8 cellular contexts compared by ENCODE assay signal in genomic region chr17:78884148-78884870, GRCh38. TPM values are rescaled to one million over a fixed set of nuclear protein-coding genes. Genes with fewer than 3 reads are reported as not detected.
DNase-seq lines count a peak whose midpoint lies in the region; ATAC-seq and TF ChIP-seq lines count a peak whose summit lies in the region.

No MANE protein-coding gene starts in this region.

- no peak for TF ChIP-seq RAD21 in HCT116 (IDR thresholded peaks at IDR 0.05; ENCODE audit: low read depth)

- H3K4me3 ChIP-seq in HCT116 (replicated peaks in 1 of 2; ENCODE audit: low read depth in 1 of 2, low read length in 2 of 2) (peak overlapping the region; percentile 41 to 54), left lung (peak overlapping the region in 1 of 2 donors; percentile 22), smooth muscle cell (no peak overlapping the region)

- H2AFZ ChIP-seq in HCT116 (ENCODE audit: low read depth, low read length, poor library complexity, severe bottlenecking) (no peak overlapping the region), smooth muscle cell (ENCODE audit: low read depth) (no peak overlapping the region)

- no peaks in the 10 kb centered on the region for H3K36me3 Mint-ChIP-seq in naive thymus-derived CD8-positive, alpha-beta T cell

- H3K4me2 ChIP-seq in HCT116 (ENCODE audit: low read length) = peak overlapping the region; percentile 97
- H3K4me2 ChIP-seq in smooth muscle cell = peak overlapping the region; percentile 75

- H3K79me2 ChIP-seq in HCT116 (ENCODE audit: insufficient read depth, low read length) (peaks cover 23% of the 10 kb centered on the region; the same call in 1 of the 2 replicates), smooth muscle cell (ENCODE audit: low read depth) (peaks cover 45% of the 10 kb centered on the region)

- peaks cover 10% of the 10 kb centered on the region for H3F3A ChIP-seq in smooth muscle cell (ENCODE audit: low read depth)

- CTCF ChIA-PET in HCT116 (lab: Charles Lee) = interaction anchor here (1.0 to 2.9 kb wide), 5 partner anchors 9 to 87 kb away, joined by 3 to 10 read pairs (median 5); no protein-coding TSS in a partner anchor

- BruUV-seq in HCT116 (replicated peaks; lab: Mats Ljungman, UMichigan) = TSS peak; percentile 84

- no peak; the same call in 1 of the 2 replicates for ATAC-seq in HCT116
- no peak for ATAC-seq in left lung
- no peak for ATAC-seq in naive thymus-derived CD8-positive, alpha-beta T cell
- ATAC-seq in GM19035 (IDR thresholded peaks at IDR 0.05; ENCODE audit: unreplicated experiment) = no peak

- WGBS in smooth muscle cell (ENCODE audit: low lambda C conversion rate) = 55% methylated on average over 21 of the region's 21 CpGs

- H3K27ac ChIP-seq in HCT116 (ENCODE audit: low read depth, low read length) = peak overlapping the region; percentile 95
- H3K27ac ChIP-seq in caudate nucleus (ENCODE audit: low read depth, low read length) = peak overlapping the region; percentile 98
- H3K27ac ChIP-seq in left lung = peak overlapping the region; percentile 84 to 98
- peak overlapping the region; percentile 96 for H3K27ac ChIP-seq in smooth muscle cell (ENCODE audit: low read depth)

- H3K9me2 ChIP-seq in HCT116 (ENCODE audit: insufficient read depth) = no peaks in the 10 kb centered on the region

- peaks cover 17 to 41% (median 34%) of the 10 kb centered on the region in 4 donors for H3K4me1 Mint-ChIP-seq in naive thymus-derived CD8-positive, alpha-beta T cell

- H3K9me3 Mint-ChIP-seq in naive thymus-derived CD8-positive, alpha-beta T cell = no peaks in the 10 kb centered on the region

- TF ChIP-seq POLR2A in HCT116 (IDR thresholded peaks at IDR 0.05; ENCODE audit: borderline replicate concordance, extremely low read depth, insufficient read depth, insufficient read length) = no peak

- peaks cover 48 to 83% of the 10 kb centered on the region in 2 experiments for H3K4me1 ChIP-seq in HCT116 (ENCODE audit: control insufficient read depth in 1 of 2, insufficient read depth in 2 of 2, low read length in 2 of 2)
- H3K4me1 ChIP-seq in left lung = peaks cover 34 to 97% of the 10 kb centered on the region in 2 donors
- peaks cover 22% of the 10 kb centered on the region for H3K4me1 ChIP-seq in smooth muscle cell (ENCODE audit: low read depth)

- RAD21 ChIA-PET in HCT116 (lab: Charles Lee; ENCODE audit: low non-redundant PET in 1 of 2, low total read pairs in 2 of 2, uncharacterized antibody in 2 of 2, unreplicated experiment in 2 of 2) = interaction anchor here in 1 of 2 experiments (0.7 kb wide), 1 partner anchor 39 kb away, joined by 3 read pairs; no protein-coding TSS in a partner anchor

- peak overlapping the region; percentile 82 for H3K9ac ChIP-seq in HCT116 (ENCODE audit: low read length)
- H3K9ac ChIP-seq in smooth muscle cell (ENCODE audit: low read depth) = peak overlapping the region; percentile 80

- intact Hi-C loops in HCT116 (cut with micrococcal nuclease) (no loop called here), left lung (cut with DNase I) (no loop called here)

- no peak for DNase-seq in HCT116 (ENCODE audit: low read depth, low spot score)
- peak in 48 of 61 donors; percentile 30 to 82 (median 64) for DNase-seq in caudate nucleus (lab: John Stamatoyannopoulos, UW)
- peak in 1 of 2 donors; percentile 77 for DNase-seq in left lung
- no peak for DNase-seq in smooth muscle cell (lab: John Stamatoyannopoulos, UW; ENCODE audit: unreplicated experiment)
- DNase-seq in naive thymus-derived CD8-positive, alpha-beta T cell = no peak
- no peak for DNase-seq in NCI-H2227 (lab: John Stamatoyannopoulos, UW; ENCODE audit: unreplicated experiment)
- no peak for DNase-seq in kidney glomerular epithelial cell (lab: John Stamatoyannopoulos, UW)

- peak overlapping the region in 3 of 10 donors; percentile 4 to 60 (median 59) for H3K4me3 Mint-ChIP-seq in naive thymus-derived CD8-positive, alpha-beta T cell

- no peaks in the 10 kb centered on the region for H3K27me3 ChIP-seq in HCT116 (ENCODE audit: insufficient read depth, low read length)
- H3K27me3 ChIP-seq in left lung = no peaks in the 10 kb centered on the region
- no peaks in the 10 kb centered on the region for H3K27me3 ChIP-seq in smooth muscle cell (ENCODE audit: low read depth)

- H3K27ac Mint-ChIP-seq in naive thymus-derived CD8-positive, alpha-beta T cell = peak overlapping the region in 2 of 10 donors; percentile 6 to 61

- no peaks in the 10 kb centered on the region for H4K20me1 ChIP-seq in HCT116 (ENCODE audit: insufficient read depth)
- peaks cover 24% of the 10 kb centered on the region for H4K20me1 ChIP-seq in smooth muscle cell (ENCODE audit: low read depth)

- H3K36me3 ChIP-seq in HCT116 (ENCODE audit: control insufficient read depth in 1 of 2, insufficient read depth in 2 of 2, low read length in 2 of 2) (no peaks in the 10 kb centered on the region), left lung (no peaks in the 10 kb centered on the region), smooth muscle cell (ENCODE audit: low read depth) (no peaks in the 10 kb centered on the region)

- H3K9me3 ChIP-seq in HCT116 (ENCODE audit: control insufficient read depth in 1 of 2, insufficient read depth in 1 of 2, low read depth in 1 of 2, low read length in 2 of 2) (no peaks in the 10 kb centered on the region), left lung (no peaks in the 10 kb centered on the region), smooth muscle cell (replicated peaks; ENCODE audit: low read depth) (no peaks in the 10 kb centered on the region)

- H3K27me3 Mint-ChIP-seq in naive thymus-derived CD8-positive, alpha-beta T cell = no peaks in the 10 kb centered on the region

- POLR2A ChIA-PET in HCT116 (lab: Charles Lee) = interaction anchor here (1.3 kb wide), 1 partner anchor 39 kb away, joined by 5 read pairs; no protein-coding TSS in a partner anchor
- POLR2A ChIA-PET in naive thymus-derived CD8-positive, alpha-beta T cell (lab: Charles Lee) = interaction anchor here (1.3 kb wide), 1 partner anchor 32 kb away, joined by 3 read pairs; no protein-coding TSS in a partner anchor

- no peak for TF ChIP-seq CTCF in HCT116 (IDR thresholded peaks at IDR 0.05 in 2 of 3, conservative IDR thresholded peaks at IDR 0.05 in 1 of 3; ENCODE audit: borderline replicate concordance in 1 of 3, insufficient read depth in 1 of 3, low read depth in 2 of 3, low read length in 2 of 3)
- TF ChIP-seq CTCF in left lung (IDR thresholded peaks at IDR 0.05) = no peak
- TF ChIP-seq CTCF in smooth muscle cell (IDR thresholded peaks at IDR 0.05; ENCODE audit: borderline replicate concordance, insufficient read depth, poor library complexity, severe bottlenecking) = no peak

TF ChIP-seq in HCT116, 20 proteins besides CTCF, POLR2A, EP300 and RAD21 (continues in another document):
- no peak for TF ChIP-seq REST (IDR thresholded peaks at IDR 0.05; ENCODE audit: low read depth)
- TF ChIP-seq FOSL1 (IDR thresholded peaks at IDR 0.05; ENCODE audit: low read depth) = no peak
- no peak for TF ChIP-seq EZH2 (IDR thresholded peaks at IDR 0.05)
- no peak for TF ChIP-seq SIN3A (IDR thresholded peaks at IDR 0.05; ENCODE audit: low read depth)
- no peak for TF ChIP-seq MAX (IDR thresholded peaks at IDR 0.05)
- TF ChIP-seq POLR2AphosphoS5 (IDR thresholded peaks at IDR 0.05; ENCODE audit: low read depth, low read length) = no peak
- no peak for TF ChIP-seq ZNF274 (IDR thresholded peaks at IDR 0.05; ENCODE audit: low read depth, low read length)

RNA-seq across cellular contexts. Expression of gene CEP295NL, which starts 18.7 kb away (rescaled TPM):
- total RNA-seq in HCT116 (2021; ENCODE audit: unreplicated experiment) (1.9 TPM), left lung (1 to 10 TPM; 1.6 to 6.6 TPM), smooth muscle cell (0.85 and 1.2 TPM in 2 replicates)
- 0.13 and 0.22 TPM in 2 replicates for polyA plus RNA-seq in HCT116 (2012)
- 1.8 TPM in 1 of 2 replicates, not detected in the other for polyA plus RNA-seq in smooth muscle cell
- total RNA-seq in naive thymus-derived CD8-positive, alpha-beta T cell = under 1 TPM in 1 of 2 experiments, not detected in 1; 0.86 TPM
- polyA plus RNA-seq in naive thymus-derived CD8-positive, alpha-beta T cell = not detected

RNA-seq across cellular contexts. Expression of gene TIMP2, which starts 40.9 kb away (rescaled TPM):
- total RNA-seq in HCT116 (2021; ENCODE audit: unreplicated experiment) (64.8 TPM), left lung (100 to 1,000 TPM; 196 to 313 TPM), smooth muscle cell (111 TPM in 2 replicates)
- polyA plus RNA-seq in HCT116 (2012) = 42.7 and 52.9 TPM in 2 replicates
- 37.8 and 40.9 TPM in 2 replicates for polyA plus RNA-seq in smooth muscle cell
- total RNA-seq in naive thymus-derived CD8-positive, alpha-beta T cell = 1 to 10 TPM; 6.2 to 7.3 TPM
- under 1 TPM; 0.22 to 0.75 (median 0.60) TPM for polyA plus RNA-seq in naive thymus-derived CD8-positive, alpha-beta T cell

RNA-seq across cellular contexts. Expression of gene USP36, which starts 43.7 kb away (rescaled TPM):
- 104 TPM for total RNA-seq in HCT116 (2021; ENCODE audit: unreplicated experiment)
- polyA plus RNA-seq in HCT116 (2012) = 61.4 and 63.6 TPM in 2 replicates
- total RNA-seq in left lung = 10 to 100 TPM; 29.2 to 44.2 TPM
- 14.3 and 29.0 TPM in 2 replicates for total RNA-seq in smooth muscle cell
- 17.6 and 31.4 TPM in 2 replicates for polyA plus RNA-seq in smooth muscle cell
- total RNA-seq in naive thymus-derived CD8-positive, alpha-beta T cell = 100 to 1,000 TPM; 151 to 156 TPM
- 10 to 100 TPM; 27.5 to 45.1 (median 36.7) TPM for polyA plus RNA-seq in naive thymus-derived CD8-positive, alpha-beta T cell

Comparison
In these comparisons a context has a peak if more than half of its experiments do, and no peak if none do; other contexts are left out.
1. DNase-seq: peak in caudate nucleus (48 of 61); none in HCT116 (single experiment), smooth muscle cell (single experiment), naive thymus-derived CD8-positive, alpha-beta T cell (0 of 10), NCI-H2227 (single experiment) and kidney glomerular epithelial cell (single experiment).
2. Peak in every context shown above with its lines, with median percentiles within 50 percentile points of each other: H3K27ac ChIP-seq.